ENCODE assay signal across 8 cellular contexts in the genomic region with DNA sequence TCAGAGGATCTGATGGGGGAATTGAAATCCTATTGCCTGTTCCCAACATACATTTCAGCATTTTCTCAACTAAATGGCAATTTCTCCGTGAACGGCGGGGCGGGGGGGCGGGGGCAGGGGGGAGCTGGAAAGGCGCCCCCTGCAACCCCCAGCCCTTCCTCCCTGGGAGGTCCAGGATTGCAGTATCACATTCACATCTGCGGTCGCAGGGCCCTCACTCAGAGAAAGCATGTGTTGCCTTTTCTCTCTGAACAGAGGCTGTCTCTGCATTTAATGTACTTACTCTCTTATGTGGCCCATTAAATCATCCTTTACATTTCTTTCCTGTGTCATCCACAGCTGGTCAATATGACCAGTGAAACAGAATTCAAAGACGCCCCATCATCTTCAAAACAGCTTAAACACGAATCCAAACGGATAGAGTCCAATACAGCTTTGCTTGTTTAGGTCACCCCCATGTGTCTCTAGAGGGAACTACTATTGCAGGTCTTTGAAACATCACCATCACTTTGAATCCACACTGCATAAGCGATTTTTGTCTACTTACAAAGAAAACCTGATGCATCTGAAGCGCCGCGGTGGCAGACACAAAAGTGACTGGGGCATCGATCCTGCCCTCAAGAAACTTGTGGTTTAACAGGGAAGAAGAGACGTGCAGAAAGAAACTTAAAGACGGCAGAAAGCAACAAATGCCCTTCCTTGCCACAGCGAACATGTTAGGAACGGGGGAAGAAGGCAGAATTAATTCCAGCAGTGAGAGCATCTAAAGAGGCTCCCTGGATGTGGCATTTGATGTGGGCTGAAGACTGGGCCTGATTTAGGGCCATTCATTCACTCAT.
DNase-seq lines count a peak whose midpoint lies in the region; ATAC-seq, FAIRE-seq and TF ChIP-seq lines count a peak whose summit lies in the region.

No MANE protein-coding gene starts in this region.

- TF ChIP-seq CTCF in DND-41 (IDR thresholded peaks at IDR 0.05; ENCODE audit: borderline replicate concordance, extremely low read depth, low read length, poor library complexity, severe bottlenecking) (peak; percentile 60), parathyroid adenoma (IDR thresholded peaks at IDR 0.05) (peak; percentile 69)

- H2AFZ ChIP-seq in DND-41 (ENCODE audit: low read depth, low read length) = no peak overlapping the region
- H2AFZ ChIP-seq in parathyroid adenoma = peak overlapping the region; percentile 50

- no peak for TF ChIP-seq EP300 in Ishikawa (IDR thresholded peaks at IDR 0.05; ENCODE audit: borderline replicate concordance)

- H3K9me3 ChIP-seq in DND-41 (ENCODE audit: insufficient read depth, low read length, severe bottlenecking) (peaks cover 10% of the 10 kb centered on the region), parathyroid adenoma (ENCODE audit: control insufficient read depth, low read length) (no peaks in the 10 kb centered on the region)

- H3K79me2 ChIP-seq in DND-41 (ENCODE audit: insufficient read depth, low read length) (no peaks in the 10 kb centered on the region), parathyroid adenoma (no peaks in the 10 kb centered on the region)

- no peak overlapping the region for H3K27ac ChIP-seq in DND-41 (ENCODE audit: low read length)
- H3K27ac ChIP-seq in parathyroid adenoma = no peak overlapping the region

- peak; percentile 52 for FAIRE-seq in TTC549 (lab: Jason Lieb, UNC)

- H3K9ac ChIP-seq in DND-41 (ENCODE audit: low read depth, low read length) (no peak overlapping the region), parathyroid adenoma (no peak overlapping the region)

- H4K20me1 ChIP-seq in DND-41 (ENCODE audit: insufficient read depth, low read length) = no peaks in the 10 kb centered on the region

- peak; percentile 91 for TF ChIP-seq RAD21 in Ishikawa (IDR thresholded peaks at IDR 0.05; ENCODE audit: low read depth)

- ATAC-seq in DND-41 (ENCODE audit: insufficient read depth, low read depth) = peak; percentile 63; the same call in 2 of the 3 replicates
- ATAC-seq in GM19351 (IDR thresholded peaks at IDR 0.05; ENCODE audit: unreplicated experiment) = peak; percentile 75
- no peak for ATAC-seq in GM19395 (IDR thresholded peaks at IDR 0.05; ENCODE audit: unreplicated experiment)
- ATAC-seq in HG02763 (IDR thresholded peaks at IDR 0.05; ENCODE audit: unreplicated experiment) = no peak

- DNase-seq in DND-41 (no peak), foreskin melanocyte (peak; percentile 48)

- H3K36me3 ChIP-seq in DND-41 (ENCODE audit: insufficient read depth, low read length) = no peaks in the 10 kb centered on the region
- H3K36me3 ChIP-seq in parathyroid adenoma (ENCODE audit: control insufficient read depth, insufficient read depth, low read length) = no peaks in the 10 kb centered on the region

- no peaks in the 10 kb centered on the region for H3K4me1 ChIP-seq in DND-41 (ENCODE audit: insufficient read depth, low read length)
- H3K4me1 ChIP-seq in parathyroid adenoma = no peaks in the 10 kb centered on the region

- no peak overlapping the region for H3K4me2 ChIP-seq in DND-41 (ENCODE audit: insufficient read depth, low read length)
- no peak overlapping the region for H3K4me2 ChIP-seq in parathyroid adenoma (ENCODE audit: low read length)

- H3K4me3 ChIP-seq in DND-41 (ENCODE audit: low read depth in 1 of 2, low read length in 2 of 2) = no peak overlapping the region
- H3K4me3 ChIP-seq in parathyroid adenoma (ENCODE audit: low read depth, low read length) = no peak overlapping the region

- H3K27me3 ChIP-seq in DND-41 (ENCODE audit: insufficient read depth, low read length, poor library complexity) (no peaks in the 10 kb centered on the region), parathyroid adenoma (ENCODE audit: control insufficient read depth, insufficient read depth, low read length) (no peaks in the 10 kb centered on the region)

TF ChIP-seq in Ishikawa, 13 proteins besides CTCF, POLR2A, EP300 and RAD21:
- TF ChIP-seq TEAD4 (IDR thresholded peaks at IDR 0.05) = no peak
- TF ChIP-seq YY1 (IDR thresholded peaks at IDR 0.05; ENCODE audit: low read depth) = no peak
- no peak for TF ChIP-seq FOXM1 (IDR thresholded peaks at IDR 0.05; ENCODE audit: borderline replicate concordance, low read depth)
- no peak for TF ChIP-seq ZBTB7A (IDR thresholded peaks at IDR 0.05; ENCODE audit: low read depth)
- TF ChIP-seq, protein P1, sequence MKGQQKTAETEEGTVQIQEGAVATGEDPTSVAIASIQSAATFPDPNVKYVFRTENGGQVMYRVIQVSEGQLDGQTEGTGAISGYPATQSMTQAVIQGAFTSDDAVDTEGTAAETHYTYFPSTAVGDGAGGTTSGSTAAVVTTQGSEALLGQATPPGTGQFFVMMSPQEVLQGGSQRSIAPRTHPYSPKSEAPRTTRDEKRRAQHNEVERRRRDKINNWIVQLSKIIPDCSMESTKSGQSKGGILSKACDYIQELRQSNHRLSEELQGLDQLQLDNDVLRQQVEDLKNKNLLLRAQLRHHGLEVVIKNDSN (IDR thresholded peaks at IDR 0.05) = no peak
- TF ChIP-seq NFIC (IDR thresholded peaks at IDR 0.05) = no peak
- TF ChIP-seq, protein P2, sequence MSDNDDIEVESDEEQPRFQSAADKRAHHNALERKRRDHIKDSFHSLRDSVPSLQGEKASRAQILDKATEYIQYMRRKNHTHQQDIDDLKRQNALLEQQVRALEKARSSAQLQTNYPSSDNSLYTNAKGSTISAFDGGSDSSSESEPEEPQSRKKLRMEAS (IDR thresholded peaks at IDR 0.05) = no peak
- TF ChIP-seq TAF1 (IDR thresholded peaks at IDR 0.05; ENCODE audit: low read depth) = no peak
- no peak for TF ChIP-seq EGR1 (IDR thresholded peaks at IDR 0.05)
- no peak for TF ChIP-seq CEBPB (IDR thresholded peaks at IDR 0.05)
- TF ChIP-seq CREB1 (IDR thresholded peaks at IDR 0.05; ENCODE audit: low read depth) = no peak
- TF ChIP-seq TCF12 (IDR thresholded peaks at IDR 0.05; ENCODE audit: low read depth) = no peak
- TF ChIP-seq, protein P3, sequence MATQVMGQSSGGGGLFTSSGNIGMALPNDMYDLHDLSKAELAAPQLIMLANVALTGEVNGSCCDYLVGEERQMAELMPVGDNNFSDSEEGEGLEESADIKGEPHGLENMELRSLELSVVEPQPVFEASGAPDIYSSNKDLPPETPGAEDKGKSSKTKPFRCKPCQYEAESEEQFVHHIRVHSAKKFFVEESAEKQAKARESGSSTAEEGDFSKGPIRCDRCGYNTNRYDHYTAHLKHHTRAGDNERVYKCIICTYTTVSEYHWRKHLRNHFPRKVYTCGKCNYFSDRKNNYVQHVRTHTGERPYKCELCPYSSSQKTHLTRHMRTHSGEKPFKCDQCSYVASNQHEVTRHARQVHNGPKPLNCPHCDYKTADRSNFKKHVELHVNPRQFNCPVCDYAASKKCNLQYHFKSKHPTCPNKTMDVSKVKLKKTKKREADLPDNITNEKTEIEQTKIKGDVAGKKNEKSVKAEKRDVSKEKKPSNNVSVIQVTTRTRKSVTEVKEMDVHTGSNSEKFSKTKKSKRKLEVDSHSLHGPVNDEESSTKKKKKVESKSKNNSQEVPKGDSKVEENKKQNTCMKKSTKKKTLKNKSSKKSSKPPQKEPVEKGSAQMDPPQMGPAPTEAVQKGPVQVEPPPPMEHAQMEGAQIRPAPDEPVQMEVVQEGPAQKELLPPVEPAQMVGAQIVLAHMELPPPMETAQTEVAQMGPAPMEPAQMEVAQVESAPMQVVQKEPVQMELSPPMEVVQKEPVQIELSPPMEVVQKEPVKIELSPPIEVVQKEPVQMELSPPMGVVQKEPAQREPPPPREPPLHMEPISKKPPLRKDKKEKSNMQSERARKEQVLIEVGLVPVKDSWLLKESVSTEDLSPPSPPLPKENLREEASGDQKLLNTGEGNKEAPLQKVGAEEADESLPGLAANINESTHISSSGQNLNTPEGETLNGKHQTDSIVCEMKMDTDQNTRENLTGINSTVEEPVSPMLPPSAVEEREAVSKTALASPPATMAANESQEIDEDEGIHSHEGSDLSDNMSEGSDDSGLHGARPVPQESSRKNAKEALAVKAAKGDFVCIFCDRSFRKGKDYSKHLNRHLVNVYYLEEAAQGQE (IDR thresholded peaks at IDR 0.05; ENCODE audit: low read depth) = no peak

Comparison
In these comparisons a context has a peak if more than half of its experiments do, and no peak if none do; other contexts are left out.
1. ATAC-seq: peak in DND-41 (single experiment) and GM19351 (single experiment); none in GM19395 (single experiment) and HG02763 (single experiment).